In the genomic region with DNA sequence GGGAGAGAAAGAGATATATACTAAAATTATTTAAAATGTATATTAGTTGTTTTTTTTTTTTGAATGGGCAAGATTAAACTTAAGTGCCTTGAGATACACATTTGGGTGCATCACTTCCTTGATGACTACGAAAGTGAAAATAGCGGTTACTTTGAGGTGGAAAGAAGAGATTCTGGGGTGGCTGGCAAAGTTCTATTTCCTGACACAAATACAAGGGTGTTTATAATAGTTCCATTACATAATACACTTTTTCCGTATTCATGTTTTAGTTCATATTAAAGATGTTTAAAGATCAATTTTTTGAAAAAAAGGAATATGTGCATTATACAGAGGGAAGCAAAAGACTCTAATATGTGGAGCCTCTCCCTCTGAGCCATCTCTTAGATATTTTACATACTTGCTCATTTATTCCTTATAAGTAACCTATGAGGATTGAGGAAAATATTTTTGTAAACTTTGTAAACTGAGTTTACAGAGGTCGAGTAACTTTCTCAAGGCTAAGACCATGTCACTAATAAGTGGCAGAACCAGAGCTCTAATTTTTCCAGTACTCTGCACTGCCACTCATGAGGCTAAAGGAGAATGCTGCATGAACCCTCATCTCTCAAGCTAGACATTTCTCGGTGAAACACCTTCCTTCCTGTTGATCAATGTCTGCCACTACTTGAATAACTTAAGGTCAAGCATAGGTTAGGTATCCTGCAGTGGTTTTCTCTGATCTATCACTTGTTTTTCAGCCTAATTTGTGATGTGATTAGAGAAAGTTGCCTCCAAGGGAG, we compare ENCODE assay signal across 9 cellular contexts. TPM values are rescaled to one million over a fixed set of nuclear protein-coding genes. Genes with fewer than 3 reads are reported as not detected.
DNase-seq lines count a peak whose midpoint lies in the region; ATAC-seq, FAIRE-seq and TF ChIP-seq lines count a peak whose summit lies in the region.
"Had no signal": no experiment of that assay in that cellular context is flagged by ENCODE, and none has a peak within 500 bp of the region (broad histone marks: within the 10 kb centered on the region; RNA-seq: fewer than 3 reads in every experiment).

No MANE protein-coding gene starts in this region.

- peaks cover 35 to 45% of the 10 kb centered on the region in 2 donors for H3K4me1 Mint-ChIP-seq in effector memory CD8-positive, alpha-beta T cell (ENCODE audit: low read depth in 2 of 2)

- no peaks in the 10 kb centered on the region for H3K9me3 ChIP-seq in WERI-Rb-1 (ENCODE audit: severe bottlenecking)
- no peaks in the 10 kb centered on the region for H3K9me3 ChIP-seq in uterus

- no peak for TF ChIP-seq POLR2A in uterus (IDR thresholded peaks at IDR 0.05)

- H3K27me3 ChIP-seq in WERI-Rb-1 (ENCODE audit: insufficient read depth, low read depth, severe bottlenecking) (no peaks in the 10 kb centered on the region), uterus (no peaks in the 10 kb centered on the region)

- H3K4me3 Mint-ChIP-seq in effector memory CD8-positive, alpha-beta T cell = peak overlapping the region; percentile 69 to 77

- peak; percentile 95 for ATAC-seq in GM18511 (IDR thresholded peaks at IDR 0.05; ENCODE audit: unreplicated experiment)
- ATAC-seq in GM21447 (IDR thresholded peaks at IDR 0.05; ENCODE audit: unreplicated experiment) = peak; percentile 94
- peak; percentile 79 for ATAC-seq in HG03558 (IDR thresholded peaks at IDR 0.05; ENCODE audit: extremely low read depth, unreplicated experiment)
- peak; percentile 91 for ATAC-seq in effector memory CD8-positive, alpha-beta T cell (replicated peaks)

- no peaks in the 10 kb centered on the region for H3K36me3 ChIP-seq in WERI-Rb-1
- no peaks in the 10 kb centered on the region for H3K36me3 ChIP-seq in uterus

- FAIRE-seq in D721Med (lab: Jason Lieb, UNC) = no peak

- no peaks in the 10 kb centered on the region for H3K4me1 ChIP-seq in uterus

- peak; percentile 40 to 51 (median 46) for DNase-seq in effector memory CD8-positive, alpha-beta T cell
- DNase-seq in WERI-Rb-1 (no peak), D721Med (ENCODE audit: insufficient read length, low spot score) (no peak), uterus (no peak), SIG-M5 (lab: John Stamatoyannopoulos, UW) (no peak)
- DNase-seq: amniotic stem cell had no signal

- peaks cover 0 to 12% of the 10 kb centered on the region in 2 donors for H3K9me3 Mint-ChIP-seq in effector memory CD8-positive, alpha-beta T cell

- intact Hi-C loops in uterus (cut with DNase I; ENCODE audit: low total_unique reads) = no loop called here

- H3K4me3 ChIP-seq in WERI-Rb-1 (ENCODE audit: low read depth, low read length) = no peak overlapping the region
- H3K4me3 ChIP-seq in uterus = no peak overlapping the region

- peak overlapping the region; percentile 94 to 98 for H3K27ac Mint-ChIP-seq in effector memory CD8-positive, alpha-beta T cell

- H3K36me3 Mint-ChIP-seq in effector memory CD8-positive, alpha-beta T cell (ENCODE audit: insufficient read depth) = peaks cover 12% of the 10 kb centered on the region

- no peaks in the 10 kb centered on the region for H3K27me3 Mint-ChIP-seq in effector memory CD8-positive, alpha-beta T cell

- TF ChIP-seq CTCF in WERI-Rb-1 (IDR thresholded peaks at IDR 0.05; ENCODE audit: low read depth, low read length) (no peak), D721Med (IDR thresholded peaks at IDR 0.05; ENCODE audit: insufficient read depth, missing control alignments) (no peak), uterus (IDR thresholded peaks at IDR 0.05) (no peak)

- H3K27ac ChIP-seq in WERI-Rb-1 (no peak overlapping the region), uterus (no peak overlapping the region)

RNA-seq across cellular contexts. Expression of gene DDIAS, which starts 58.7 kb away (rescaled TPM):
- 1 to 10 TPM in 2 of 4 donors, under 1 TPM in 1, not detected in 1; 0.59 to 6.2 (median 2.2) TPM for total RNA-seq in uterus

RNA-seq across cellular contexts. Expression of gene PRCP, which starts 60.0 kb away (rescaled TPM):
- 100 to 1,000 TPM in 1 of 4 donors, 10 to 100 TPM in 3; 59.9 to 206 (median 92.3) TPM for total RNA-seq in uterus

Comparison
In these comparisons a context has a peak if more than half of its experiments do, and no peak if none do; other contexts are left out.
1. DNase-seq: peak in effector memory CD8-positive, alpha-beta T cell (3 of 3); none in WERI-Rb-1 (single experiment), D721Med (single experiment), uterus (0 of 2) and SIG-M5 (single experiment).
2. Peak in every context shown above with its lines, with median percentiles within 50 percentile points of each other: ATAC-seq.